In genomic region chr10:59864141-59864962, GRCh38 we compare ENCODE assay signal across 9 cellular contexts. TPM values are rescaled to one million over a fixed set of nuclear protein-coding genes. Genes with fewer than 3 reads are reported as not detected.
A peak's percentile ranks its signal among the peaks of the same experiment; 100 is the strongest.
DNase-seq lines count a peak whose midpoint lies in the region; ATAC-seq, FAIRE-seq and TF ChIP-seq lines count a peak whose summit lies in the region.
"Had no signal": no experiment of that assay in that cellular context is flagged by ENCODE, and none has a peak within 500 bp of the region (broad histone marks: within the 10 kb centered on the region; RNA-seq: fewer than 3 reads in every experiment).

No MANE protein-coding gene starts in this region.

- no peaks in the 10 kb centered on the region for H3K36me3 ChIP-seq in gastrocnemius medialis
- no peaks in the 10 kb centered on the region for H3K36me3 ChIP-seq in SJCRH30
- H3K36me3 ChIP-seq: SJSA1 had no signal

- TF ChIP-seq EP300 in Ishikawa (IDR thresholded peaks at IDR 0.05; ENCODE audit: borderline replicate concordance): no peak

- H3K4me1 ChIP-seq in gastrocnemius medialis (peaks cover 11 to 18% of the 10 kb centered on the region in 2 donors), SJCRH30 (no peaks in the 10 kb centered on the region)

- no peaks in the 10 kb centered on the region for H3K9me3 ChIP-seq in gastrocnemius medialis
- no peaks in the 10 kb centered on the region for H3K9me3 ChIP-seq in SJCRH30 (replicated peaks)
- H3K9me3 ChIP-seq: SJSA1 had no signal

- H3K4me3 ChIP-seq in gastrocnemius medialis (no peak overlapping the region), SJCRH30 (no peak overlapping the region)
- H3K4me3 ChIP-seq: SJSA1 had no signal

- no peak for TF ChIP-seq CTCF in gastrocnemius medialis (IDR thresholded peaks at IDR 0.05 in 4 of 5, conservative IDR thresholded peaks at IDR 0.05 in 1 of 5)

- ATAC-seq in gastrocnemius medialis: peak; percentile 28 to 37

- no peak for TF ChIP-seq POLR2A in gastrocnemius medialis (IDR thresholded peaks at IDR 0.05)

- no peak for DNase-seq in GM19239 (ENCODE audit: insufficient read length, low spot score)
- peak; percentile 52 for DNase-seq in dermis blood vessel endothelial cell
- DNase-seq in gastrocnemius medialis: no peak
- DNase-seq in SJCRH30: no peak
- no peak for DNase-seq in GDM1 (lab: John Stamatoyannopoulos, UW)
- no peak for DNase-seq in NCI-H2171 treated with DMSO at 0.1 percent for 48 hours (lab: John Stamatoyannopoulos, UW)
- DNase-seq: NCI-H1092 treated with DMSO at 0.1 percent for 48 hours had no signal

- intact Hi-C loops in gastrocnemius medialis (cut with DNase I; ENCODE audit: low total_unique reads): no loop called here

- no peaks in the 10 kb centered on the region for H3K27me3 ChIP-seq in gastrocnemius medialis
- H3K27me3 ChIP-seq in SJCRH30: no peaks in the 10 kb centered on the region
- H3K27me3 ChIP-seq: SJSA1 had no signal

- in situ Hi-C loops in gastrocnemius medialis (cut with MboI; ENCODE audit: low sequenced_read_pairs in 4 of 4): loop anchor here in 3 of 4 donors (25.0 kb wide), 1 partner anchor 173 kb away; no protein-coding TSS in a partner anchor

- FAIRE-seq in GM19239 (lab: Jason Lieb, UNC): peak; percentile 8

- H3K27ac ChIP-seq in gastrocnemius medialis (peak overlapping the region; percentile 1 to 61 (median 46)), SJCRH30 (no peak overlapping the region)
- H3K27ac ChIP-seq: SJSA1 had no signal

- no peak for TF ChIP-seq RAD21 in Ishikawa (IDR thresholded peaks at IDR 0.05; ENCODE audit: low read depth)

TF ChIP-seq in Ishikawa, 13 proteins besides CTCF, POLR2A, EP300 and RAD21:
- TF ChIP-seq REST (IDR thresholded peaks at IDR 0.05; ENCODE audit: low read depth) (no peak), CREB1 (IDR thresholded peaks at IDR 0.05; ENCODE audit: low read depth) (no peak), ZBTB7A (IDR thresholded peaks at IDR 0.05; ENCODE audit: low read depth) (no peak), TAF1 (IDR thresholded peaks at IDR 0.05; ENCODE audit: low read depth) (no peak), YY1 (IDR thresholded peaks at IDR 0.05; ENCODE audit: low read depth) (no peak), TEAD4 (IDR thresholded peaks at IDR 0.05) (no peak; the same call in 1 of the 2 replicates), USF1 (IDR thresholded peaks at IDR 0.05) (no peak), NFIC (IDR thresholded peaks at IDR 0.05) (peak; percentile 59), TCF12 (IDR thresholded peaks at IDR 0.05; ENCODE audit: low read depth) (no peak)

RNA-seq across cellular contexts. Expression of gene CCDC6, which starts 42.0 kb away (rescaled TPM):
- 22.6 and 41.4 TPM in 2 replicates for total RNA-seq in dermis blood vessel endothelial cell
- 10 to 100 TPM; 26.6 to 43.3 (median 29.5) TPM for total RNA-seq in gastrocnemius medialis
- 18.2 and 19.1 TPM in 2 replicates for total RNA-seq in SJCRH30 (2014; rRNA removed; shearing (Covaris generic))
